In genomic region chrX:48574270-48575266, GRCh38 we compare ENCODE assay signal across 8 cellular contexts. TPM values are rescaled to one million over a fixed set of nuclear protein-coding genes. Genes with fewer than 3 reads are reported as not detected.
DNase-seq lines count a peak whose midpoint lies in the region; ATAC-seq, FAIRE-seq and TF ChIP-seq lines count a peak whose summit lies in the region.

Gene RBM3 (plus strand): TSS chrX:48574484. CDS start chrX:48575181, 697 bp downstream.

- ATAC-seq in HG02759 (IDR thresholded peaks at IDR 0.05; ENCODE audit: unreplicated experiment) (peak; percentile 88), Right ventricle myocardium inferior (peak; percentile 99), pancreas (peak; percentile 95 to 99 (median 98))

- intact Hi-C loops in Right ventricle myocardium inferior (cut with DNase I) (loop anchor here (2.0 kb wide), 1 partner anchor 16 kb away; no protein-coding TSS in a partner anchor), pancreas (cut with DNase I) (no loop called here), thyroid gland (cut with DNase I) (no loop called here)

- DNase-seq in NCI-H1417 treated with DMSO at 0.1 percent for 48 hours (lab: John Stamatoyannopoulos, UW) = peak; percentile 59
- peak; percentile 66 to 76 for DNase-seq in SW 1271 (lab: John Stamatoyannopoulos, UW)
- peak; percentile 75 for DNase-seq in activated naive CD8-positive, alpha-beta T cell treated with anti-CD3 and anti-CD28 coated beads, Interleukin-2, amount 50 U/mL, for 16 hours (ENCODE audit: low read depth, low spot score)
- peak; percentile 95 for DNase-seq in Right ventricle myocardium inferior (ENCODE audit: missing footprints)
- DNase-seq in pancreas = peak; percentile 90 to 96 (median 92)
- DNase-seq in thyroid gland = peak; percentile 90 to 94

- no peaks in the 10 kb centered on the region for H3K9me3 ChIP-seq in pancreas
- no peaks in the 10 kb centered on the region for H3K9me3 ChIP-seq in thyroid gland

- peak within 1 kb of the TSS; percentile 95 to 97 (median 96) for H3K27ac ChIP-seq in pancreas
- H3K27ac ChIP-seq in thyroid gland = peak within 1 kb of the TSS; percentile 95 to 99 (median 99)

- H3K27me3 ChIP-seq in pancreas (no peaks in the 10 kb centered on the region), thyroid gland (no peaks in the 10 kb centered on the region)

- peak in 1 of 2 donors; percentile 86 for TF ChIP-seq POLR2A in thyroid gland (IDR thresholded peaks at IDR 0.05)

- peak; percentile 33 for TF ChIP-seq CTCF in GM12874 (IDR thresholded peaks at IDR 0.05; ENCODE audit: insufficient read depth, low read depth, low read length)
- TF ChIP-seq CTCF in pancreas (IDR thresholded peaks at IDR 0.05) = peak in 1 of 4 donors; percentile 13
- peak in 4 of 6 experiments; percentile 23 to 43 (median 34) for TF ChIP-seq CTCF in thyroid gland (IDR thresholded peaks at IDR 0.05)

- peaks cover 0 to 13% (median 0%) of the 10 kb centered on the region in 3 donors for H3K4me1 ChIP-seq in pancreas
- H3K4me1 ChIP-seq in thyroid gland = peaks cover 5 to 12% of the 10 kb centered on the region in 2 donors

- no peak for FAIRE-seq in pancreas (lab: Jason Lieb, UNC)

- WGBS in pancreas, 2 donors = 0 to 37% methylated on average over 67 to 71 of the region's 71 CpGs
- 1 to 2% methylated on average over 16 to 39 of the region's 71 CpGs for WGBS in thyroid gland, 2 donors

- H3K36me3 ChIP-seq in pancreas (peaks cover 0 to 22% (median 10%) of the 10 kb centered on the region in 3 donors), thyroid gland (peaks cover 19 to 28% of the 10 kb centered on the region in 2 donors)

- H3K4me3 ChIP-seq in pancreas (peak within 1 kb of the TSS; percentile 41 to 60 (median 56)), thyroid gland (replicated peaks in 1 of 3) (peak within 1 kb of the TSS; percentile 39 to 96 (median 50))

RNA-seq across cellular contexts. Expression of gene RBM3, which starts in this region (rescaled TPM):
- 113 TPM for total RNA-seq in Right ventricle myocardium inferior
- total RNA-seq in pancreas = 100 to 1,000 TPM in 3 of 6 donors, 10 to 100 TPM in 3; 42.0 to 314 (median 124) TPM
- polyA plus RNA-seq in pancreas = 100 to 1,000 TPM; 141 to 227 TPM
- total RNA-seq in thyroid gland = 100 to 1,000 TPM; 122 to 250 (median 177) TPM

Comparison
In these comparisons a context has a peak if more than half of its experiments do, and no peak if none do; other contexts are left out.
1. Peak in every context shown above with its lines: DNase-seq, ATAC-seq, H3K4me3 ChIP-seq and H3K27ac ChIP-seq.